ENCODE assay signal across 33 cellular contexts in genomic region chr3:194424953-194425352, GRCh38. TPM values are rescaled to one million over a fixed set of nuclear protein-coding genes. Genes with fewer than 3 reads are reported as not detected.
"Had no signal": no experiment of that assay in that cellular context is flagged by ENCODE, and none has a peak within 500 bp of the region (broad histone marks: within the 10 kb centered on the region; RNA-seq: fewer than 3 reads in every experiment).

No MANE protein-coding gene starts in this region.

- DNase-seq: activated CD4-positive, alpha-beta T cell treated with anti-CD3 and anti-CD28 coated beads for 1 hour; activated CD4-positive, alpha-beta T cell treated with anti-CD3 and anti-CD28 coated beads, Interleukin-2, amount 10 ng/mL, durations not matched to agents 24 days and 14 days; activated CD4-positive, alpha-beta T cell treated with anti-CD3 and anti-CD28 coated beads, Interleukin-2, amount 50 U/mL, for 4 hours; activated CD4-positive, CD25-positive, alpha-beta regulatory T cell; activated CD8-positive, alpha-beta T cell treated with anti-CD3 and anti-CD28 coated beads for 36 hours; activated gamma-delta T cell; activated naive CD4-positive, alpha-beta T cell treated with Interleukin-2 at 50 U/mL for 16 hours; activated T-cell treated with anti-CD3 and anti-CD28 coated beads, Interleukin-2, amount 50 U/mL, for 1 hour; activated T-cell treated with anti-CD3 and anti-CD28 coated beads, Interleukin-2, amount 50 U/mL, for 72 hours; amniotic stem cell; aorta; brain microvascular endothelial cell; Karpas-422; KBM-7; MG63; NCI-H1048; NCI-H1105 treated with DMSO at 0.1 percent for 48 hours; NCI-H1436; NCI-H1694; NCI-H1930; NCI-H345; NCI-H524 treated with DMSO at 0.1 percent for 48 hours; SHP77; SJCRH30; SK-N-SH; WERI-Rb-1 had no signal

- H3K27ac ChIP-seq: brain microvascular endothelial cell, SJCRH30, WERI-Rb-1 had no signal

- H3K27me3 ChIP-seq: brain microvascular endothelial cell, MG63, SJCRH30 had no signal

- H3K4me1 Mint-ChIP-seq: activated T-helper 17 cell treated with anti-CD3 and anti-CD28 coated beads, Interleukin-2, amount 50 U/mL, for 72 hours had no signal

- H3K9ac ChIP-seq: SK-N-SH had no signal

- H3K27me3 Mint-ChIP-seq: activated CD4-positive, alpha-beta T cell treated with anti-CD3 and anti-CD28 coated beads, Interleukin-2, amount 10 ng/mL, durations not matched to agents 24 days and 14 days; activated CD8-positive, alpha-beta T cell treated with anti-CD3 and anti-CD28 coated beads for 36 hours; activated T-helper 17 cell treated with anti-CD3 and anti-CD28 coated beads, Interleukin-2, amount 50 U/mL, for 72 hours had no signal

- H3K9me2 ChIP-seq: SK-N-SH had no signal

- ATAC-seq: activated CD8-positive, alpha-beta T cell treated with anti-CD3 and anti-CD28 coated beads for 36 hours; activated naive CD4-positive, alpha-beta T cell treated with anti-CD3 and anti-CD28 coated beads, Interleukin-2, amount 50 U/mL, for 72 hours; activated T-cell treated with anti-CD3 and anti-CD28 coated beads, Interleukin-2, amount 50 U/mL, for 72 hours; activated T-helper 17 cell treated with anti-CD3 and anti-CD28 coated beads, Interleukin-2, amount 50 U/mL, for 72 hours; Panc1 had no signal

- H3K9me3 ChIP-seq: MG63, SJCRH30, SK-N-SH had no signal

- H3K4me3 Mint-ChIP-seq: activated CD4-positive, alpha-beta T cell treated with anti-CD3 and anti-CD28 coated beads, Interleukin-2, amount 10 ng/mL, durations not matched to agents 24 days and 14 days; activated CD8-positive, alpha-beta T cell treated with anti-CD3 and anti-CD28 coated beads for 36 hours; activated T-cell treated with anti-CD3 and anti-CD28 coated beads, Interleukin-2, amount 50 U/mL, for 72 hours; activated T-helper 17 cell treated with anti-CD3 and anti-CD28 coated beads, Interleukin-2, amount 50 U/mL, for 72 hours; T-helper 1 cell treated with Interleukin-12 subunit alpha and Interleukin-12 subunit beta and Interleukin-4 antibody, amounts not matched to agents 30 μg/mL and 1 μg/mL, for 36 hours had no signal

- H3K36me3 Mint-ChIP-seq: activated naive CD4-positive, alpha-beta T cell treated with anti-CD3 and anti-CD28 coated beads, Interleukin-2, amount 50 U/mL, for 72 hours had no signal

- H3K4me1 ChIP-seq: SJCRH30 had no signal

- H3K4me2 ChIP-seq: SK-N-SH had no signal

- H3K9me3 Mint-ChIP-seq: activated CD4-positive, alpha-beta T cell treated with anti-CD3 and anti-CD28 coated beads, Interleukin-2, amount 10 ng/mL, durations not matched to agents 24 days and 14 days; activated CD8-positive, alpha-beta T cell treated with anti-CD3 and anti-CD28 coated beads for 36 hours; activated naive CD4-positive, alpha-beta T cell treated with anti-CD3 and anti-CD28 coated beads, Interleukin-2, amount 50 U/mL, for 72 hours; activated T-cell treated with anti-CD3 and anti-CD28 coated beads, Interleukin-2, amount 50 U/mL, for 72 hours; activated T-helper 17 cell treated with anti-CD3 and anti-CD28 coated beads, Interleukin-2, amount 50 U/mL, for 72 hours; T-helper 1 cell treated with Interleukin-12 subunit alpha and Interleukin-12 subunit beta and Interleukin-4 antibody, amounts not matched to agents 30 μg/mL and 1 μg/mL, for 36 hours had no signal

- H3K4me3 ChIP-seq: MG63, SJCRH30 had no signal

- H3K27ac Mint-ChIP-seq: activated CD4-positive, alpha-beta T cell treated with anti-CD3 and anti-CD28 coated beads, Interleukin-2, amount 10 ng/mL, durations not matched to agents 24 days and 14 days; activated CD8-positive, alpha-beta T cell treated with anti-CD3 and anti-CD28 coated beads for 36 hours; activated naive CD4-positive, alpha-beta T cell treated with anti-CD3 and anti-CD28 coated beads, Interleukin-2, amount 50 U/mL, for 72 hours; activated T-cell treated with anti-CD3 and anti-CD28 coated beads, Interleukin-2, amount 50 U/mL, for 72 hours; activated T-helper 17 cell treated with anti-CD3 and anti-CD28 coated beads, Interleukin-2, amount 50 U/mL, for 72 hours; T-helper 1 cell treated with Interleukin-12 subunit alpha and Interleukin-12 subunit beta and Interleukin-4 antibody, amounts not matched to agents 30 μg/mL and 1 μg/mL, for 36 hours had no signal

RNA-seq across cellular contexts. Expression of gene GP5, which starts 25.9 kb away (rescaled TPM):
- total RNA-seq: NCI-H460, RPMI7951, SJCRH30 had no signal

RNA-seq across cellular contexts. Expression of gene LRRC15, which starts 55.4 kb away (rescaled TPM):
- total RNA-seq: activated CD4-positive, alpha-beta T cell treated with anti-CD3 and anti-CD28 coated beads, Interleukin-2, amount 10 ng/mL, durations not matched to agents 24 days and 14 days; activated CD8-positive, alpha-beta memory T cell treated with anti-CD3 and anti-CD28 coated beads for 36 hours; activated CD8-positive, alpha-beta T cell treated with anti-CD3 and anti-CD28 coated beads for 36 hours; activated naive CD4-positive, alpha-beta T cell treated with anti-CD3 and anti-CD28 coated beads, Interleukin-2, amount 50 U/mL, for 72 hours; activated T-cell treated with anti-CD3 and anti-CD28 coated beads, Interleukin-2, amount 50 U/mL, for 72 hours; activated T-helper 17 cell treated with anti-CD3 and anti-CD28 coated beads, Interleukin-2, amount 50 U/mL, for 72 hours; NCI-H460 had no signal
- polyA plus RNA-seq: aorta had no signal
